Comparison of ENCODE assay signal across 22 cellular contexts in genomic region chr1:26124433-26125318, GRCh38. TPM values are rescaled to one million over a fixed set of nuclear protein-coding genes. Genes with fewer than 3 reads are reported as not detected.
DNase-seq lines count a peak whose midpoint lies in the region; ATAC-seq, FAIRE-seq and TF ChIP-seq lines count a peak whose summit lies in the region.
"Had no signal": no experiment of that assay in that cellular context is flagged by ENCODE, and none has a peak within 500 bp of the region (broad histone marks: within the 10 kb centered on the region; RNA-seq: fewer than 3 reads in every experiment).

No MANE protein-coding gene starts in this region.

- no peaks in the 10 kb centered on the region for H3K27me3 Mint-ChIP-seq in activated CD8-positive, alpha-beta memory T cell treated with anti-CD3 and anti-CD28 coated beads, Interleukin-2, amount 10 ng/mL, durations not matched to agents 7 days and 5 days
- no peaks in the 10 kb centered on the region for H3K27me3 Mint-ChIP-seq in activated T-helper 1 cell treated with anti-CD3 and anti-CD28 coated beads, Interleukin-12 subunit alpha, Interleukin-12 subunit beta, Interleukin-2, Interleukin-4 antibody, amounts not matched to agents 30 ng/mL and 10 ng/mL and 1 ng/mL, durations not matched to agents 14 hours and 24 hours and 36 hours (ENCODE audit: insufficient read depth)

- no peaks in the 10 kb centered on the region for H3K9me3 ChIP-seq in muscle layer of duodenum (ENCODE audit: control insufficient read depth in 1 of 2, low read length in 2 of 2)
- H3K9me3 ChIP-seq: esophagus muscularis mucosa, HAP-1 had no signal

- H3K27ac Mint-ChIP-seq in activated CD8-positive, alpha-beta memory T cell treated with anti-CD3 and anti-CD28 coated beads, Interleukin-2, amount 10 ng/mL, durations not matched to agents 7 days and 5 days = peak overlapping the region; percentile 94
- peak overlapping the region; percentile 21 for H3K27ac Mint-ChIP-seq in activated T-helper 1 cell treated with anti-CD3 and anti-CD28 coated beads, Interleukin-12 subunit alpha, Interleukin-12 subunit beta, Interleukin-2, Interleukin-4 antibody, amounts not matched to agents 30 ng/mL and 10 ng/mL and 1 ng/mL, durations not matched to agents 14 hours and 24 hours and 36 hours

- intact Hi-C loops in activated T-helper 1 cell treated with anti-CD3 and anti-CD28 coated beads, Interleukin-12 subunit alpha, Interleukin-12 subunit beta, Interleukin-2, Interleukin-4 antibody, amounts not matched to agents 30 ng/mL and 10 ng/mL and 1 ng/mL, durations not matched to agents 14 hours and 24 hours and 36 hours (cut with micrococcal nuclease) = no loop called here

- no peak overlapping the region for H3K4me3 ChIP-seq in muscle layer of duodenum (ENCODE audit: low read depth in 1 of 2, low read length in 2 of 2)
- H3K4me3 ChIP-seq: esophagus muscularis mucosa, HAP-1, SK-N-MC had no signal

- no peak for ATAC-seq in activated CD8-positive, alpha-beta memory T cell treated with anti-CD3 and anti-CD28 coated beads, Interleukin-2, amount 10 ng/mL, durations not matched to agents 7 days and 5 days
- ATAC-seq in HG03432 (IDR thresholded peaks at IDR 0.05; ENCODE audit: unreplicated experiment) = no peak

- CTCF ChIA-PET in activated CD8-positive, alpha-beta memory T cell treated with anti-CD3 and anti-CD28 coated beads, Interleukin-2, amount 10 ng/mL, durations not matched to agents 7 days and 5 days (lab: Charles Lee) = interaction anchor here (0.7 to 7.6 kb wide), 13 partner anchors 13 to 284 kb away, joined by 3 to 69 read pairs (median 9); partner anchors contain the start of genes CEP85, PDIK1L and ZNF593

- no peak for FAIRE-seq in GM12892 (lab: Jason Lieb, UNC)
- FAIRE-seq: bronchial epithelial cell had no signal

- no peaks in the 10 kb centered on the region for H3K27me3 ChIP-seq in muscle layer of duodenum (ENCODE audit: low read depth, low read length)
- H3K27me3 ChIP-seq: esophagus muscularis mucosa had no signal

- no peaks in the 10 kb centered on the region for H3K9me3 Mint-ChIP-seq in activated CD8-positive, alpha-beta memory T cell treated with anti-CD3 and anti-CD28 coated beads, Interleukin-2, amount 10 ng/mL, durations not matched to agents 7 days and 5 days (ENCODE audit: low read depth)
- H3K9me3 Mint-ChIP-seq in activated T-helper 1 cell treated with anti-CD3 and anti-CD28 coated beads, Interleukin-12 subunit alpha, Interleukin-12 subunit beta, Interleukin-2, Interleukin-4 antibody, amounts not matched to agents 30 ng/mL and 10 ng/mL and 1 ng/mL, durations not matched to agents 14 hours and 24 hours and 36 hours = no peaks in the 10 kb centered on the region
- H3K9me3 Mint-ChIP-seq: immature natural killer cell had no signal

- H3K4me1 ChIP-seq in muscle layer of duodenum (ENCODE audit: control insufficient read depth in 1 of 2, insufficient read depth in 2 of 2, low read length in 2 of 2) = peaks cover 4 to 45% of the 10 kb centered on the region in 2 donors

- peak overlapping the region; percentile 23 for H3K27ac ChIP-seq in muscle layer of duodenum (ENCODE audit: low read length)
- H3K27ac ChIP-seq: esophagus muscularis mucosa, SK-N-MC had no signal

- no peak for TF ChIP-seq POLR2A in GM12892 (IDR thresholded peaks at IDR 0.05; ENCODE audit: low read depth, low read length)

- no peak for DNase-seq in activated CD8-positive, alpha-beta memory T cell treated with anti-CD3 and anti-CD28 coated beads, Interleukin-2, amount 10 ng/mL, durations not matched to agents 7 days and 5 days
- no peak for DNase-seq in activated CD8-positive, alpha-beta memory T cell treated with anti-CD3 and anti-CD28 coated beads, Interleukin-2, amount 50 U/mL, for 4 hours
- DNase-seq in HT-29 (ENCODE audit: low spot score) (peak; percentile 25), GM12892 (ENCODE audit: insufficient read length) (no peak)
- no peak for DNase-seq in activated T-helper 1 cell treated with anti-CD3 and anti-CD28 coated beads, Interleukin-12 subunit alpha, Interleukin-12 subunit beta, Interleukin-2, Interleukin-4 antibody, amounts not matched to agents 30 ng/mL and 10 ng/mL and 1 ng/mL, durations not matched to agents 14 hours and 24 hours and 36 hours (ENCODE audit: low spot score)
- DNase-seq in stimulated activated CD4-positive, alpha-beta T cell treated with anti-CD3 and anti-CD28 coated beads, Interleukin-4, amount 100 ng/mL, for 24 hours = no peak
- DNase-seq: glutamatergic neuron, immature natural killer cell, mesendoderm, NCI-H1930, NCI-H524 treated with DMSO at 0.1 percent for 48 hours had no signal

- H3K36me3 ChIP-seq in muscle layer of duodenum (ENCODE audit: control insufficient read depth in 1 of 2, insufficient read depth in 2 of 2, low read length in 2 of 2) = peaks cover 0 to 6% of the 10 kb centered on the region in 2 donors

- H3K36me3 Mint-ChIP-seq in activated CD8-positive, alpha-beta memory T cell treated with anti-CD3 and anti-CD28 coated beads, Interleukin-2, amount 10 ng/mL, durations not matched to agents 7 days and 5 days = peaks cover 32% of the 10 kb centered on the region
- H3K36me3 Mint-ChIP-seq in activated T-helper 1 cell treated with anti-CD3 and anti-CD28 coated beads, Interleukin-12 subunit alpha, Interleukin-12 subunit beta, Interleukin-2, Interleukin-4 antibody, amounts not matched to agents 30 ng/mL and 10 ng/mL and 1 ng/mL, durations not matched to agents 14 hours and 24 hours and 36 hours (ENCODE audit: low read depth) = peaks cover 10% of the 10 kb centered on the region

- H3K4me1 Mint-ChIP-seq in activated CD8-positive, alpha-beta memory T cell treated with anti-CD3 and anti-CD28 coated beads, Interleukin-2, amount 10 ng/mL, durations not matched to agents 7 days and 5 days = peaks cover 65% of the 10 kb centered on the region
- peaks cover 70% of the 10 kb centered on the region for H3K4me1 Mint-ChIP-seq in activated T-helper 1 cell treated with anti-CD3 and anti-CD28 coated beads, Interleukin-12 subunit alpha, Interleukin-12 subunit beta, Interleukin-2, Interleukin-4 antibody, amounts not matched to agents 30 ng/mL and 10 ng/mL and 1 ng/mL, durations not matched to agents 14 hours and 24 hours and 36 hours (ENCODE audit: low read depth)

- H3K4me3 Mint-ChIP-seq in activated CD8-positive, alpha-beta memory T cell treated with anti-CD3 and anti-CD28 coated beads, Interleukin-2, amount 10 ng/mL, durations not matched to agents 7 days and 5 days = peak overlapping the region; percentile 23
- H3K4me3 Mint-ChIP-seq in activated T-helper 1 cell treated with anti-CD3 and anti-CD28 coated beads, Interleukin-12 subunit alpha, Interleukin-12 subunit beta, Interleukin-2, Interleukin-4 antibody, amounts not matched to agents 30 ng/mL and 10 ng/mL and 1 ng/mL, durations not matched to agents 14 hours and 24 hours and 36 hours = peak overlapping the region; percentile 34
- H3K4me3 Mint-ChIP-seq: immature natural killer cell had no signal

RNA-seq across cellular contexts. Expression of gene PDIK1L, which starts 13.1 kb away (rescaled TPM):
- total RNA-seq in activated CD8-positive, alpha-beta memory T cell treated with anti-CD3 and anti-CD28 coated beads, Interleukin-2, amount 10 ng/mL, durations not matched to agents 7 days and 5 days = 10 to 100 TPM; 18.3 to 20.2 TPM
- total RNA-seq in HT-29 (2014; rRNA removed; shearing (Covaris generic)) = 3.9 and 4.3 TPM in 2 replicates
- total RNA-seq in activated T-helper 1 cell treated with anti-CD3 and anti-CD28 coated beads, Interleukin-12 subunit alpha, Interleukin-12 subunit beta, Interleukin-2, Interleukin-4 antibody, amounts not matched to agents 30 ng/mL and 10 ng/mL and 1 ng/mL, durations not matched to agents 14 hours and 24 hours and 36 hours = 15.5 and 18.9 TPM in 2 replicates
- 4.0 TPM for polyA plus RNA-seq in GM12892 (2012; ENCODE audit: missing spikeins)

RNA-seq across cellular contexts. Expression of gene FAM110D, which starts 34.2 kb away (rescaled TPM):
- total RNA-seq in activated CD8-positive, alpha-beta memory T cell treated with anti-CD3 and anti-CD28 coated beads, Interleukin-2, amount 10 ng/mL, durations not matched to agents 7 days and 5 days = not detected
- not detected in 2 replicates for total RNA-seq in HT-29 (2014; rRNA removed; shearing (Covaris generic))
- 0.12 TPM in 1 of 2 replicates, not detected in the other for total RNA-seq in activated T-helper 1 cell treated with anti-CD3 and anti-CD28 coated beads, Interleukin-12 subunit alpha, Interleukin-12 subunit beta, Interleukin-2, Interleukin-4 antibody, amounts not matched to agents 30 ng/mL and 10 ng/mL and 1 ng/mL, durations not matched to agents 14 hours and 24 hours and 36 hours
- not detected for polyA plus RNA-seq in GM12892 (2012; ENCODE audit: missing spikeins)
- total RNA-seq: bronchial epithelial cell, M059J had no signal
- polyA plus RNA-seq: immature natural killer cell had no signal

RNA-seq across cellular contexts. Expression of gene C1orf232, which starts 44.1 kb away (rescaled TPM):
- total RNA-seq in activated CD8-positive, alpha-beta memory T cell treated with anti-CD3 and anti-CD28 coated beads, Interleukin-2, amount 10 ng/mL, durations not matched to agents 7 days and 5 days = not detected
- not detected in 2 replicates for total RNA-seq in HT-29 (2014; rRNA removed; shearing (Covaris generic))
- total RNA-seq in activated T-helper 1 cell treated with anti-CD3 and anti-CD28 coated beads, Interleukin-12 subunit alpha, Interleukin-12 subunit beta, Interleukin-2, Interleukin-4 antibody, amounts not matched to agents 30 ng/mL and 10 ng/mL and 1 ng/mL, durations not matched to agents 14 hours and 24 hours and 36 hours = not detected in 2 replicates
- not detected for polyA plus RNA-seq in GM12892 (2012; ENCODE audit: missing spikeins)
- total RNA-seq: bronchial epithelial cell, dermis microvascular lymphatic vessel endothelial cell, esophagus muscularis mucosa, G401, M059J, subcutaneous adipose tissue had no signal
- polyA plus RNA-seq: immature natural killer cell, neural cell had no signal

RNA-seq across cellular contexts. Expression of gene ZNF593, which starts 45.0 kb away (rescaled TPM):
- total RNA-seq in activated CD8-positive, alpha-beta memory T cell treated with anti-CD3 and anti-CD28 coated beads, Interleukin-2, amount 10 ng/mL, durations not matched to agents 7 days and 5 days = 10 to 100 TPM; 40.1 to 48.1 TPM
- 170 and 217 TPM in 2 replicates for total RNA-seq in HT-29 (2014; rRNA removed; shearing (Covaris generic))
- 81.3 and 83.0 TPM in 2 replicates for total RNA-seq in activated T-helper 1 cell treated with anti-CD3 and anti-CD28 coated beads, Interleukin-12 subunit alpha, Interleukin-12 subunit beta, Interleukin-2, Interleukin-4 antibody, amounts not matched to agents 30 ng/mL and 10 ng/mL and 1 ng/mL, durations not matched to agents 14 hours and 24 hours and 36 hours
- 15.1 TPM for polyA plus RNA-seq in GM12892 (2012; ENCODE audit: missing spikeins)

RNA-seq across cellular contexts. Expression of gene ZNF593OS, which starts 47.0 kb away (rescaled TPM):
- total RNA-seq in activated CD8-positive, alpha-beta memory T cell treated with anti-CD3 and anti-CD28 coated beads, Interleukin-2, amount 10 ng/mL, durations not matched to agents 7 days and 5 days = not detected
- total RNA-seq in HT-29 (2014; rRNA removed; shearing (Covaris generic)) = 1.6 TPM in 1 of 2 replicates, not detected in the other
- not detected in 2 replicates for total RNA-seq in activated T-helper 1 cell treated with anti-CD3 and anti-CD28 coated beads, Interleukin-12 subunit alpha, Interleukin-12 subunit beta, Interleukin-2, Interleukin-4 antibody, amounts not matched to agents 30 ng/mL and 10 ng/mL and 1 ng/mL, durations not matched to agents 14 hours and 24 hours and 36 hours
- polyA plus RNA-seq in GM12892 (2012; ENCODE audit: missing spikeins) = 0.76 TPM
- total RNA-seq: bronchial epithelial cell, dermis microvascular lymphatic vessel endothelial cell, esophagus muscularis mucosa, G401, M059J, subcutaneous adipose tissue had no signal
- polyA plus RNA-seq: neural cell had no signal
